20 cellular contexts compared by ENCODE assay signal in genomic region chr15:62791694-62792093, GRCh38.
A peak's percentile ranks its signal among the peaks of the same experiment; 100 is the strongest.
DNase-seq lines count a peak whose midpoint lies in the region; ATAC-seq and TF ChIP-seq lines count a peak whose summit lies in the region.
"Had no signal": no experiment of that assay in that cellular context is flagged by ENCODE, and none has a peak within 500 bp of the region (broad histone marks: within the 10 kb centered on the region; RNA-seq: fewer than 3 reads in every experiment).

No MANE protein-coding gene starts in this region.

- H3K27me3 Mint-ChIP-seq in mesothelial cell of epicardium (ENCODE audit: low read depth) = no peaks in the 10 kb centered on the region

- intact Hi-C loops in body of pancreas (cut with DNase I) = no loop called here

- ATAC-seq in body of pancreas = peak; percentile 72
- ATAC-seq in GM19455 (IDR thresholded peaks at IDR 0.05; ENCODE audit: unreplicated experiment) = no peak
- ATAC-seq: HepG2, K562 had no signal

- H3K4me1 Mint-ChIP-seq in mesothelial cell of epicardium = peaks cover 55% of the 10 kb centered on the region
- H3K4me1 Mint-ChIP-seq: CD14-positive monocyte had no signal

- no peak for TF ChIP-seq POLR2A in body of pancreas (IDR thresholded peaks at IDR 0.05)

- H3K4me3 ChIP-seq in body of pancreas = no peak overlapping the region
- H3K4me3 ChIP-seq: K562 had no signal

- DNase-seq in NCI-H82 (lab: John Stamatoyannopoulos, UW) = peak; percentile 18
- DNase-seq in NCI-H82 treated with DMSO at 0.1 percent for 48 hours (lab: John Stamatoyannopoulos, UW; ENCODE audit: unreplicated experiment) = no peak
- DNase-seq in body of pancreas = peak in 3 of 4 donors; percentile 27 to 46 (median 32)
- no peak for DNase-seq in mesothelial cell of epicardium (ENCODE audit: low spot score in 2 of 2, unreplicated experiment in 2 of 2)
- no peak for DNase-seq in NCI-H345 treated with DMSO at 0.1 percent for 48 hours (lab: John Stamatoyannopoulos, UW; ENCODE audit: unreplicated experiment)
- no peak for DNase-seq in glomerular visceral epithelial cell (ENCODE audit: extremely low spot score)
- no peak for DNase-seq in NOMO-1 treated with DMSO at 0.1 percent for 48 hours (lab: John Stamatoyannopoulos, UW; ENCODE audit: unreplicated experiment)
- DNase-seq: AML-193; GDM1; MM.1S; NCI-H1048; NCI-H1417 treated with DMSO at 0.1 percent for 48 hours; NCI-H187; NCI-H446 treated with DMSO at 0.1 percent for 48 hours; NK-92 treated with Interleukin-12 subunit alpha and Interleukin-12 subunit beta, amount 100 ng/mL, for 24 hours had no signal

- no peaks in the 10 kb centered on the region for H3K36me3 ChIP-seq in body of pancreas (replicated peaks in 1 of 2; ENCODE audit: insufficient read depth in 1 of 2, low read depth in 2 of 2)

- H3K27ac ChIP-seq in body of pancreas = peak overlapping the region; percentile 45 to 83 (median 62)
- H3K27ac ChIP-seq: 22Rv1 had no signal

- H3K9me3 ChIP-seq in body of pancreas = no peaks in the 10 kb centered on the region

- no peaks in the 10 kb centered on the region for H3K27me3 ChIP-seq in body of pancreas

- WGBS in body of pancreas, 2 donors = 55 to 62% methylated on average over 5 of the region's 5 CpGs

- H3K36me3 Mint-ChIP-seq in mesothelial cell of epicardium = no peaks in the 10 kb centered on the region
- H3K36me3 Mint-ChIP-seq: CD14-positive monocyte had no signal

- no peak overlapping the region for H3K4me3 Mint-ChIP-seq in mesothelial cell of epicardium
- H3K4me3 Mint-ChIP-seq: CD14-positive monocyte had no signal

- peak overlapping the region; percentile 8 for H3K27ac Mint-ChIP-seq in mesothelial cell of epicardium
- H3K27ac Mint-ChIP-seq: CD14-positive monocyte had no signal

- TF ChIP-seq CTCF in body of pancreas (IDR thresholded peaks at IDR 0.05) (no peak), mesothelial cell of epicardium (IDR thresholded peaks at IDR 0.05; ENCODE audit: unreplicated experiment) (no peak)

- peaks cover 22% of the 10 kb centered on the region for H3K4me1 ChIP-seq in body of pancreas

- H3K9me3 Mint-ChIP-seq in mesothelial cell of epicardium = no peaks in the 10 kb centered on the region
- H3K9me3 Mint-ChIP-seq: CD14-positive monocyte had no signal

Comparison
In these comparisons a context has a peak if more than half of its experiments do, and no peak if none do; other contexts are left out.
1. DNase-seq: peak in NCI-H82 (single experiment) and body of pancreas (3 of 4); none in NCI-H82 treated with DMSO at 0.1 percent for 48 hours (single experiment), mesothelial cell of epicardium (0 of 2), NCI-H345 treated with DMSO at 0.1 percent for 48 hours (single experiment), glomerular visceral epithelial cell (single experiment) and NOMO-1 treated with DMSO at 0.1 percent for 48 hours (single experiment).